ENCODE assay signal across 1 cellular context in the genomic region with DNA sequence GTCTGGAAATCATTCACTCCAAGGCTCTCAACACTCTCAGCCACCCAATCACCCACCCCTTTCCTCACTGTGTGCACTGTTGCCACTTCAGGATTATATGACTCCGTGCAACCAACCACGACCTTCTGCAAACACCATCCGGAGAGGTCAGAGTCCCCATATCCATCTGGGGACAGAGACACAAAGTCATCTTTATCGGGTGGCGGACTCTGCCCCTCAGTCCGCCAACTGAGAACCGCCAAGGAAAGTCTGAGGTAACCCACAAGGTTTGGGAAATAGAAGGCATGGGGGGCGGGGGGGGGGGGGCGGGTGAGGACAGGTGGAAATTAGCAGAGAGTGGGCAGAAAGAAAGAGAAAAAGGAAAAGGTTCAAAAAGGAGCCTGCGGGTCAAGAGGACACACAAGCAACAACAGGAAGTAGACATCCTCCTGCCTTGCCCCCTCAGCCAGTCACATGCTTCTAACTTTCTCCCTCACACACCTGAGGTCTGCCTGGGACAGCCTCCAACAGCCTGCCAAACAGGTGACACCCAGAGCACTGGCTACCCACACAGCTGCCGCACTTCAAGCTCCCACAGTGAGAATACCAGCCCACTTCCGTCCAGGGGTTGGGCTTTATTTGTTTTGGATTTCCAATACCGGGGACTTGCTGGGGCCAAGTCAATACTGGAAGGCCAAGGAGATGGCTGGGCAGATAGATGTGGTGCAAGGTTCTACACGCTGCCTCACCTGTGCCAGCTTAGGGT.
TF ChIP-seq lines count a peak whose summit lies in the region.

No MANE protein-coding gene starts in this region.

TF ChIP-seq in SK-N-SH, 30 proteins besides CTCF, POLR2A, EP300 and RAD21:
- TF ChIP-seq REST (IDR thresholded peaks at IDR 0.05; ENCODE audit: low read depth, low read length), result no peak
- TF ChIP-seq SMC3 (IDR thresholded peaks at IDR 0.05; ENCODE audit: low read depth, low read length), result no peak
- TF ChIP-seq FOXM1 (IDR thresholded peaks at IDR 0.05; ENCODE audit: low read depth), result no peak
- TF ChIP-seq TAF1 (IDR thresholded peaks at IDR 0.05; ENCODE audit: borderline replicate concordance, low read depth, low read length), result no peak
- no peak for TF ChIP-seq RCOR1 (IDR thresholded peaks at IDR 0.05; ENCODE audit: low read length)
- TF ChIP-seq, protein P1, sequence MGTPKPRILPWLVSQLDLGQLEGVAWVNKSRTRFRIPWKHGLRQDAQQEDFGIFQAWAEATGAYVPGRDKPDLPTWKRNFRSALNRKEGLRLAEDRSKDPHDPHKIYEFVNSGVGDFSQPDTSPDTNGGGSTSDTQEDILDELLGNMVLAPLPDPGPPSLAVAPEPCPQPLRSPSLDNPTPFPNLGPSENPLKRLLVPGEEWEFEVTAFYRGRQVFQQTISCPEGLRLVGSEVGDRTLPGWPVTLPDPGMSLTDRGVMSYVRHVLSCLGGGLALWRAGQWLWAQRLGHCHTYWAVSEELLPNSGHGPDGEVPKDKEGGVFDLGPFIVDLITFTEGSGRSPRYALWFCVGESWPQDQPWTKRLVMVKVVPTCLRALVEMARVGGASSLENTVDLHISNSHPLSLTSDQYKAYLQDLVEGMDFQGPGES (IDR thresholded peaks at IDR 0.05; ENCODE audit: low read depth, low read length), result no peak
- no peak for TF ChIP-seq YY1 (IDR thresholded peaks at IDR 0.05; ENCODE audit: low read depth)
- TF ChIP-seq, protein P2, sequence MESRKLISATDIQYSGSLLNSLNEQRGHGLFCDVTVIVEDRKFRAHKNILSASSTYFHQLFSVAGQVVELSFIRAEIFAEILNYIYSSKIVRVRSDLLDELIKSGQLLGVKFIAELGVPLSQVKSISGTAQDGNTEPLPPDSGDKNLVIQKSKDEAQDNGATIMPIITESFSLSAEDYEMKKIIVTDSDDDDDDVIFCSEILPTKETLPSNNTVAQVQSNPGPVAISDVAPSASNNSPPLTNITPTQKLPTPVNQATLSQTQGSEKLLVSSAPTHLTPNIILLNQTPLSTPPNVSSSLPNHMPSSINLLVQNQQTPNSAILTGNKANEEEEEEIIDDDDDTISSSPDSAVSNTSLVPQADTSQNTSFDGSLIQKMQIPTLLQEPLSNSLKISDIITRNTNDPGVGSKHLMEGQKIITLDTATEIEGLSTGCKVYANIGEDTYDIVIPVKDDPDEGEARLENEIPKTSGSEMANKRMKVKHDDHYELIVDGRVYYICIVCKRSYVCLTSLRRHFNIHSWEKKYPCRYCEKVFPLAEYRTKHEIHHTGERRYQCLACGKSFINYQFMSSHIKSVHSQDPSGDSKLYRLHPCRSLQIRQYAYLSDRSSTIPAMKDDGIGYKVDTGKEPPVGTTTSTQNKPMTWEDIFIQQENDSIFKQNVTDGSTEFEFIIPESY (IDR thresholded peaks at IDR 0.05; ENCODE audit: borderline replicate concordance, low read depth), result no peak
- TF ChIP-seq RFX5 (IDR thresholded peaks at IDR 0.05; ENCODE audit: low read length), result no peak
TF ChIP-seq in SK-N-SH: peak in this region for 0.
